1 cellular context compared by ENCODE assay signal in genomic region chr17:18322522-18322921, GRCh38.
TF ChIP-seq lines count a peak whose summit lies in the region.

No MANE protein-coding gene starts in this region.

TF ChIP-seq in H1, 55 proteins besides CTCF, POLR2A, EP300 and RAD21:
- TF ChIP-seq ATF3 (IDR thresholded peaks at IDR 0.05; ENCODE audit: insufficient read depth, low read depth, low read length): no peak
- TF ChIP-seq GABPA (IDR thresholded peaks at IDR 0.05; ENCODE audit: borderline replicate concordance, insufficient read depth, low read length): no peak
- no peak for TF ChIP-seq CEBPB (IDR thresholded peaks at IDR 0.05; ENCODE audit: low read depth, low read length)
- TF ChIP-seq KDM5A (IDR thresholded peaks at IDR 0.05; ENCODE audit: low read length): no peak
- no peak for TF ChIP-seq HDAC2 (IDR thresholded peaks at IDR 0.05; ENCODE audit: borderline replicate concordance in 1 of 2, low read depth in 2 of 2, low read length in 2 of 2)
- no peak for TF ChIP-seq POLR2AphosphoS5 (IDR thresholded peaks at IDR 0.05; ENCODE audit: low read depth, low read length)
- TF ChIP-seq CTBP2 (IDR thresholded peaks at IDR 0.05; ENCODE audit: borderline replicate concordance, insufficient read depth, insufficient read length, low read length): no peak
- no peak for TF ChIP-seq ATF2 (IDR thresholded peaks at IDR 0.05; ENCODE audit: low read length)
- TF ChIP-seq SP2 (IDR thresholded peaks at IDR 0.05; ENCODE audit: low read length): no peak
- TF ChIP-seq SIX5 (IDR thresholded peaks at IDR 0.05; ENCODE audit: low read depth, low read length): no peak
- no peak for TF ChIP-seq RFX5 (IDR thresholded peaks at IDR 0.05; ENCODE audit: borderline replicate concordance, low read depth, low read length)
- TF ChIP-seq MAFK (IDR thresholded peaks at IDR 0.05; ENCODE audit: low read depth, low read length): no peak
- TF ChIP-seq CBX5 (IDR thresholded peaks at IDR 0.05; ENCODE audit: low read depth, low read length): no peak
- TF ChIP-seq HDAC6 (IDR thresholded peaks at IDR 0.05; ENCODE audit: low read depth, low read length): no peak
- no peak for TF ChIP-seq SRF (IDR thresholded peaks at IDR 0.05; ENCODE audit: low read depth, low read length)
- no peak for TF ChIP-seq PHF8 (conservative IDR thresholded peaks at IDR 0.05; ENCODE audit: low read depth, low read length)
TF ChIP-seq in H1: peak in this region for 0.
